ENCODE assay signal across 8 cellular contexts in the genomic region with DNA sequence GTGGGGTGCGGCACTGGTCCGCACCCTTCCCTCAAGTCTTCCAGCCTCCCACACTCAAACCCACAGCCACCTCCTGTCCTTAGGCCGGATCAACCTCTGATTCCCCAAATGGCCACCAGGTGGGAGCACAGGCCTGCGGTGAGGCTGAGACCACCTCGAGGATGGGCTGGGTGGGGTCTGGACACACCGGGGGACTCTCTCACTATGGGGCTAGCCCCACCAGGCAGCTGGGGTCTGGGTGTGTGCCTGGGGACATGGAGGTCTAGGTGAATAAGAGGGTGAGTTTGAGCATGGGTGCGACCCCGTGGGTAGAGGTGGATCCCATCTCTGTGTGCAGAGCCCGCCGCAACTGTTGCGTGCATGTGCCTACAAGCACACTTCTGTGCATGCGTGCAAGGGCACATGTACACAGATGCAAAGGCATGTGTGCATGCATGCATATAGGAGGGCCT. TPM values are rescaled to one million over a fixed set of nuclear protein-coding genes. Genes with fewer than 3 reads are reported as not detected.
DNase-seq lines count a peak whose midpoint lies in the region; ATAC-seq and TF ChIP-seq lines count a peak whose summit lies in the region.

No MANE protein-coding gene starts in this region.

- TF ChIP-seq CTCF in BJ (IDR thresholded peaks at IDR 0.05; ENCODE audit: insufficient read depth, low read depth, low read length) (peak; percentile 69), GM20000 (IDR thresholded peaks at IDR 0.05; ENCODE audit: extremely low read depth, missing control alignments) (peak; percentile 24), WERI-Rb-1 (IDR thresholded peaks at IDR 0.05; ENCODE audit: low read depth, low read length) (peak; percentile 87), kidney epithelial cell (IDR thresholded peaks at IDR 0.05; ENCODE audit: insufficient read depth, low read length, poor library complexity, severe bottlenecking) (peak; percentile 53)

- intact Hi-C loops in aorta (cut with DNase I): loop anchor here (5.0 kb wide), 3 partner anchors 57 to 72 kb away; no protein-coding TSS in a partner anchor

- no peak for DNase-seq in BJ (ENCODE audit: low read depth)
- peak; percentile 31 for DNase-seq in GM20000 (ENCODE audit: low spot score)
- DNase-seq in WERI-Rb-1: peak; percentile 65
- no peak for DNase-seq in kidney epithelial cell (ENCODE audit: low read depth)
- DNase-seq in NCI-H146 (lab: John Stamatoyannopoulos, UW): no peak
- DNase-seq in aorta: no peak

- POLR2A ChIA-PET in BJ (lab: Charles Lee): no interaction called here

- ATAC-seq in GM21717 (IDR thresholded peaks at IDR 0.05; ENCODE audit: unreplicated experiment): no peak
- ATAC-seq in GM18511 (IDR thresholded peaks at IDR 0.05; ENCODE audit: unreplicated experiment): no peak
- ATAC-seq in aorta (ENCODE audit: low FRiP score): no peak

- H3K4me3 ChIP-seq in BJ (ENCODE audit: low read depth, low read length) (no peak overlapping the region), WERI-Rb-1 (ENCODE audit: low read depth, low read length) (no peak overlapping the region), kidney epithelial cell (ENCODE audit: low read depth, low read length) (no peak overlapping the region), aorta (ENCODE audit: low read length in 2 of 2) (no peak overlapping the region)

- H3K4me1 ChIP-seq in aorta (ENCODE audit: control insufficient read depth in 1 of 2, insufficient read depth in 2 of 2, low read length in 2 of 2): no peaks in the 10 kb centered on the region

- H3K27ac ChIP-seq in WERI-Rb-1 (no peak overlapping the region), aorta (ENCODE audit: low read depth in 1 of 2, low read length in 2 of 2) (no peak overlapping the region)

- H3K36me3 ChIP-seq in BJ (ENCODE audit: control insufficient read depth, insufficient read depth, low read length): no peaks in the 10 kb centered on the region
- H3K36me3 ChIP-seq in WERI-Rb-1: no peaks in the 10 kb centered on the region
- H3K36me3 ChIP-seq in kidney epithelial cell (ENCODE audit: control insufficient read depth, insufficient read depth, low read length): no peaks in the 10 kb centered on the region
- peaks cover 0 to 1% of the 10 kb centered on the region in 2 donors for H3K36me3 ChIP-seq in aorta (ENCODE audit: control insufficient read depth in 1 of 2, insufficient read depth in 2 of 2, low read length in 1 of 2)

- H3K9me3 ChIP-seq in WERI-Rb-1 (ENCODE audit: severe bottlenecking) (no peaks in the 10 kb centered on the region), aorta (ENCODE audit: control insufficient read depth, low read length) (no peaks in the 10 kb centered on the region)

- CTCF ChIA-PET in BJ (lab: Yijun Ruan, JAX): interaction anchor here (1.0 to 8.6 kb wide), 5 partner anchors 9 to 557 kb away, joined by 3 to 87 read pairs (median 38); no protein-coding TSS in a partner anchor

- H3K27me3 ChIP-seq in BJ (ENCODE audit: control insufficient read depth, insufficient read depth, low read length): no peaks in the 10 kb centered on the region
- H3K27me3 ChIP-seq in WERI-Rb-1 (ENCODE audit: insufficient read depth, low read depth, severe bottlenecking): no peaks in the 10 kb centered on the region
- no peaks in the 10 kb centered on the region for H3K27me3 ChIP-seq in kidney epithelial cell (ENCODE audit: control insufficient read depth, insufficient read depth, low read length)
- H3K27me3 ChIP-seq in aorta (ENCODE audit: control insufficient read depth in 1 of 2, insufficient read depth in 2 of 2, low read length in 1 of 2): no peaks in the 10 kb centered on the region

- 62 to 68% methylated on average over 12 of the region's 12 CpGs for WGBS in aorta, 2 donors

RNA-seq across cellular contexts. Expression of a gene that starts 32.6 kb away (rescaled TPM):
- polyA plus RNA-seq in BJ (2011; rRNA removed) (not detected in 2 replicates), aorta (10 to 100 TPM; 10.1 to 24.3 TPM)
- polyA minus RNA-seq in BJ (2011; rRNA and poly(A)+ RNA removed): under 0.01 TPM in 1 of 2 replicates, not detected in the other
- total RNA-seq in kidney epithelial cell (not detected in 2 replicates), aorta (10 to 100 TPM; 19.9 to 31.6 TPM)

Comparison
In these comparisons a context has a peak if more than half of its experiments do, and no peak if none do; other contexts are left out.
1. DNase-seq: peak in GM20000 (single experiment) and WERI-Rb-1 (single experiment); none in BJ (single experiment), kidney epithelial cell (single experiment), NCI-H146 (single experiment) and aorta (0 of 2).
2. CTCF ChIP-seq: peak in every context shown above with its lines; median percentile 87 in WERI-Rb-1; 69 in BJ; 53 in kidney epithelial cell; 24 in GM20000.
3. RNA of a gene that starts 32.6 kb away (total RNA-seq): 19.9 to 31.6 TPM in aorta; not detected in kidney epithelial cell; every median in the first group is over 10 times any median in the second.